Comparison of ENCODE assay signal across 8 cellular contexts in genomic region chr3:49787182-49787464, GRCh38. TPM values are rescaled to one million over a fixed set of nuclear protein-coding genes. Genes with fewer than 3 reads are reported as not detected.
A peak's percentile ranks its signal among the peaks of the same experiment; 100 is the strongest.
DNase-seq lines count a peak whose midpoint lies in the region; ATAC-seq, FAIRE-seq and TF ChIP-seq lines count a peak whose summit lies in the region.

No MANE protein-coding gene starts in this region.

- H3K4me1 ChIP-seq in kidney (ENCODE audit: control insufficient read depth in 1 of 2, insufficient read depth in 1 of 2, low read depth in 1 of 2, low read length in 2 of 2) (peaks cover 6 to 8% of the 10 kb centered on the region in 2 donors), stomach (peaks cover 24 to 44% (median 40%) of the 10 kb centered on the region in 4 donors)

- no peak for TF ChIP-seq POLR2A in stomach (IDR thresholded peaks at IDR 0.05)

- DNase-seq in HFFc6 (no peak), kidney (no peak), stomach (no peak), AG20443 (ENCODE audit: low spot score) (no peak), COLO829 (ENCODE audit: low spot score) (no peak)
- no peak for DNase-seq in activated T-helper 1 cell treated with anti-CD3 and anti-CD28 coated beads, Interleukin-12 subunit alpha, Interleukin-12 subunit beta, Interleukin-2, Interleukin-4 antibody, amounts not matched to agents 30 ng/mL and 10 ng/mL and 1 ng/mL, durations not matched to agents 14 hours and 24 hours and 36 hours (ENCODE audit: low spot score)
- DNase-seq in activated CD8-positive, alpha-beta memory T cell treated with anti-CD3 and anti-CD28 coated beads, Interleukin-2, amount 50 U/mL, for 48 hours = no peak

- ATAC-seq in GM18517 (IDR thresholded peaks at IDR 0.05; ENCODE audit: unreplicated experiment) = no peak

- 60 to 80% (median 74%) methylated on average over 3 of the region's 3 CpGs for WGBS in stomach, 5 donors

- H3K9me3 ChIP-seq in kidney (ENCODE audit: control insufficient read depth in 1 of 2, low read length in 2 of 2) (no peaks in the 10 kb centered on the region), stomach (no peaks in the 10 kb centered on the region)

- peaks cover 36% of the 10 kb centered on the region for H3K4me1 Mint-ChIP-seq in HFFc6 (ENCODE audit: low read depth)
- H3K4me1 Mint-ChIP-seq in activated T-helper 1 cell treated with anti-CD3 and anti-CD28 coated beads, Interleukin-12 subunit alpha, Interleukin-12 subunit beta, Interleukin-2, Interleukin-4 antibody, amounts not matched to agents 30 ng/mL and 10 ng/mL and 1 ng/mL, durations not matched to agents 14 hours and 24 hours and 36 hours (ENCODE audit: low read depth) = peaks cover 26% of the 10 kb centered on the region

- intact Hi-C loops in activated T-helper 1 cell treated with anti-CD3 and anti-CD28 coated beads, Interleukin-12 subunit alpha, Interleukin-12 subunit beta, Interleukin-2, Interleukin-4 antibody, amounts not matched to agents 30 ng/mL and 10 ng/mL and 1 ng/mL, durations not matched to agents 14 hours and 24 hours and 36 hours (cut with micrococcal nuclease) = loop anchor here (5.0 to 10.0 kb wide), 2 partner anchors 115 to 662 kb away; partner anchors contain the start of genes MST1R and USP19
- intact Hi-C loops in kidney (cut with DNase I) (no loop called here), stomach (cut with DNase I; ENCODE audit: low total_unique reads) (no loop called here)

- FAIRE-seq in kidney (lab: Jason Lieb, UNC) = no peak

- peaks cover 2% of the 10 kb centered on the region for H3K27me3 Mint-ChIP-seq in HFFc6 (ENCODE audit: insufficient read depth)
- peaks cover 8% of the 10 kb centered on the region for H3K27me3 Mint-ChIP-seq in activated T-helper 1 cell treated with anti-CD3 and anti-CD28 coated beads, Interleukin-12 subunit alpha, Interleukin-12 subunit beta, Interleukin-2, Interleukin-4 antibody, amounts not matched to agents 30 ng/mL and 10 ng/mL and 1 ng/mL, durations not matched to agents 14 hours and 24 hours and 36 hours (ENCODE audit: insufficient read depth)

- TF ChIP-seq EP300 in stomach (IDR thresholded peaks at IDR 0.05) = no peak

- peaks cover 13% of the 10 kb centered on the region for H3K36me3 Mint-ChIP-seq in HFFc6 (ENCODE audit: low read depth)
- H3K36me3 Mint-ChIP-seq in activated T-helper 1 cell treated with anti-CD3 and anti-CD28 coated beads, Interleukin-12 subunit alpha, Interleukin-12 subunit beta, Interleukin-2, Interleukin-4 antibody, amounts not matched to agents 30 ng/mL and 10 ng/mL and 1 ng/mL, durations not matched to agents 14 hours and 24 hours and 36 hours (ENCODE audit: low read depth) = peaks cover 10% of the 10 kb centered on the region

- peak overlapping the region; percentile 92 to 95 for H3K27ac ChIP-seq in kidney (ENCODE audit: low read depth in 2 of 2, low read length in 2 of 2)
- H3K27ac ChIP-seq in stomach = peak overlapping the region; percentile 86 to 99 (median 94)

- H3K4me3 ChIP-seq in kidney (ENCODE audit: low read length in 2 of 2) = peak overlapping the region; percentile 70 to 77
- peak overlapping the region; percentile 79 to 98 (median 92) for H3K4me3 ChIP-seq in stomach

- peak overlapping the region; percentile 90 to 96 for H3K9ac ChIP-seq in kidney (ENCODE audit: low read length in 2 of 2)

- peak overlapping the region; percentile 97 for H3K4me3 Mint-ChIP-seq in HFFc6
- H3K4me3 Mint-ChIP-seq in activated T-helper 1 cell treated with anti-CD3 and anti-CD28 coated beads, Interleukin-12 subunit alpha, Interleukin-12 subunit beta, Interleukin-2, Interleukin-4 antibody, amounts not matched to agents 30 ng/mL and 10 ng/mL and 1 ng/mL, durations not matched to agents 14 hours and 24 hours and 36 hours = peak overlapping the region; percentile 92

- no peak for TF ChIP-seq CTCF in HFFc6 (IDR thresholded peaks at IDR 0.05)
- TF ChIP-seq CTCF in kidney (IDR thresholded peaks at IDR 0.05; ENCODE audit: borderline replicate concordance, extremely low read depth, insufficient read depth) = no peak
- TF ChIP-seq CTCF in stomach (IDR thresholded peaks at IDR 0.05) = no peak

- no peaks in the 10 kb centered on the region for H3K9me3 Mint-ChIP-seq in HFFc6
- no peaks in the 10 kb centered on the region for H3K9me3 Mint-ChIP-seq in activated T-helper 1 cell treated with anti-CD3 and anti-CD28 coated beads, Interleukin-12 subunit alpha, Interleukin-12 subunit beta, Interleukin-2, Interleukin-4 antibody, amounts not matched to agents 30 ng/mL and 10 ng/mL and 1 ng/mL, durations not matched to agents 14 hours and 24 hours and 36 hours

- H3K27me3 ChIP-seq in stomach = no peaks in the 10 kb centered on the region

- peak overlapping the region; percentile 92 for H3K27ac Mint-ChIP-seq in HFFc6
- peak overlapping the region; percentile 94 for H3K27ac Mint-ChIP-seq in activated T-helper 1 cell treated with anti-CD3 and anti-CD28 coated beads, Interleukin-12 subunit alpha, Interleukin-12 subunit beta, Interleukin-2, Interleukin-4 antibody, amounts not matched to agents 30 ng/mL and 10 ng/mL and 1 ng/mL, durations not matched to agents 14 hours and 24 hours and 36 hours

- no peaks in the 10 kb centered on the region for H3K36me3 ChIP-seq in kidney (ENCODE audit: control insufficient read depth in 1 of 2, insufficient read depth in 2 of 2, low read length in 2 of 2)
- H3K36me3 ChIP-seq in stomach = peaks cover 0 to 24% (median 17%) of the 10 kb centered on the region in 4 donors

RNA-seq across cellular contexts. Expression of gene IP6K1, which starts 0.8 kb away (rescaled TPM):
- 10 to 100 TPM; 29.8 to 43.7 (median 38.4) TPM for total RNA-seq in HFFc6 (2021; fragmentation: NEBNext Ultra II Directional; extraction: Animal tissue kit (Norgen Biotek cat#: 25700))
- total RNA-seq in activated T-helper 1 cell treated with anti-CD3 and anti-CD28 coated beads, Interleukin-12 subunit alpha, Interleukin-12 subunit beta, Interleukin-2, Interleukin-4 antibody, amounts not matched to agents 30 ng/mL and 10 ng/mL and 1 ng/mL, durations not matched to agents 14 hours and 24 hours and 36 hours = 49.3 and 52.4 TPM in 2 replicates
- total RNA-seq in kidney (49.6 TPM), stomach (10 to 100 TPM; 16.8 to 68.3 (median 36.4) TPM)
- polyA plus RNA-seq in kidney (ENCODE audit: insufficient read depth, low read depth, low replicate concordance) (21.7 TPM), stomach (10 to 100 TPM in 2 of 3 donors, 1 to 10 TPM in 1; 7.7 to 16.1 (median 11.5) TPM)

RNA-seq across cellular contexts. Expression of gene CDHR4, which starts 12.6 kb away (rescaled TPM):
- total RNA-seq in HFFc6 (2021; fragmentation: NEBNext Ultra II Directional; extraction: Animal tissue kit (Norgen Biotek cat#: 25700)) = under 1 TPM in 2 of 6 experiments, not detected in 4; 0.17 to 0.18 TPM
- total RNA-seq in activated T-helper 1 cell treated with anti-CD3 and anti-CD28 coated beads, Interleukin-12 subunit alpha, Interleukin-12 subunit beta, Interleukin-2, Interleukin-4 antibody, amounts not matched to agents 30 ng/mL and 10 ng/mL and 1 ng/mL, durations not matched to agents 14 hours and 24 hours and 36 hours = not detected in 2 replicates
- total RNA-seq in kidney (0.54 TPM), stomach (under 1 TPM in 2 of 5 donors, not detected in 3; under 0.01 to 0.73 TPM)
- polyA plus RNA-seq in kidney (ENCODE audit: insufficient read depth, low read depth, low replicate concordance) (not detected), stomach (under 1 TPM in 1 of 3 donors, not detected in 2; 0.18 TPM)

RNA-seq across cellular contexts. Expression of gene INKA1, which starts 15.9 kb away (rescaled TPM):
- 1 to 10 TPM; 3.2 to 4.3 (median 3.6) TPM for total RNA-seq in HFFc6 (2021; fragmentation: NEBNext Ultra II Directional; extraction: Animal tissue kit (Norgen Biotek cat#: 25700))
- 1.3 and 2.7 TPM in 2 replicates for total RNA-seq in activated T-helper 1 cell treated with anti-CD3 and anti-CD28 coated beads, Interleukin-12 subunit alpha, Interleukin-12 subunit beta, Interleukin-2, Interleukin-4 antibody, amounts not matched to agents 30 ng/mL and 10 ng/mL and 1 ng/mL, durations not matched to agents 14 hours and 24 hours and 36 hours
- total RNA-seq in kidney (6.3 TPM), stomach (1 to 10 TPM in 3 of 5 donors, not detected in 2; 1.8 to 3.3 (median 2.3) TPM)
- polyA plus RNA-seq in kidney (ENCODE audit: insufficient read depth, low read depth, low replicate concordance) (9.1 TPM), stomach (10 to 100 TPM in 1 of 3 donors, 1 to 10 TPM in 2; 4.4 to 15.0 (median 5.5) TPM)

RNA-seq across cellular contexts. Expression of gene UBA7, which starts 26.6 kb away (rescaled TPM):
- total RNA-seq in HFFc6 (2021; fragmentation: NEBNext Ultra II Directional; extraction: Animal tissue kit (Norgen Biotek cat#: 25700)) = 10 to 100 TPM; 11.9 to 32.6 (median 28.3) TPM
- 90.3 and 97.5 TPM in 2 replicates for total RNA-seq in activated T-helper 1 cell treated with anti-CD3 and anti-CD28 coated beads, Interleukin-12 subunit alpha, Interleukin-12 subunit beta, Interleukin-2, Interleukin-4 antibody, amounts not matched to agents 30 ng/mL and 10 ng/mL and 1 ng/mL, durations not matched to agents 14 hours and 24 hours and 36 hours
- 102 TPM for total RNA-seq in kidney
- 29.8 TPM for polyA plus RNA-seq in kidney (ENCODE audit: insufficient read depth, low read depth, low replicate concordance)
- total RNA-seq in stomach = 100 to 1,000 TPM in 1 of 5 donors, 10 to 100 TPM in 4; 36.2 to 250 (median 76.3) TPM
- 10 to 100 TPM; 27.2 to 56.2 (median 30.2) TPM for polyA plus RNA-seq in stomach
